ENCODE assay signal across 8 cellular contexts in genomic region chr4:67700874-67701850, GRCh38. TPM values are rescaled to one million over a fixed set of nuclear protein-coding genes. Genes with fewer than 3 reads are reported as not detected.
DNase-seq lines count a peak whose midpoint lies in the region; ATAC-seq and TF ChIP-seq lines count a peak whose summit lies in the region.

Gene UBA6 (minus strand): TSS chr4:67701155. CDS start chr4:67701119, 36 bp downstream.

- peak within 1 kb of the TSS; percentile 98 for H3K4me3 Mint-ChIP-seq in natural killer cell treated with Interleukin-12 subunit alpha and Interleukin-12 subunit beta and Interleukin-15 and Interleukin-18, amount 100 ng/mL, for 72 hours

- H3K9ac ChIP-seq in Loucy (ENCODE audit: low read depth, low read length, poor library complexity, severe bottlenecking): peak within 1 kb of the TSS; percentile 85

- H3K27me3 ChIP-seq in H7 (ENCODE audit: control insufficient read depth, insufficient read depth, low read length) (no peaks in the 10 kb centered on the region), Loucy (ENCODE audit: insufficient read depth, low read length, poor library complexity, severe bottlenecking) (no peaks in the 10 kb centered on the region)

- DNase-seq in G401 (ENCODE audit: low spot score) (peak; percentile 94), H7 (peak; percentile 94), fibroblast of pulmonary artery (ENCODE audit: low read depth) (peak; percentile 96)
- DNase-seq in activated T-helper 9 cell treated with anti-CD3 and anti-CD28 coated beads, Interleukin-2, amount 50 U/mL, for 16 hours (ENCODE audit: low read depth): peak; percentile 92
- peak; percentile 98 for DNase-seq in natural killer cell treated with Interleukin-12 subunit alpha and Interleukin-12 subunit beta and Interleukin-15 and Interleukin-18, amount 100 ng/mL, for 72 hours (ENCODE audit: low spot score)
- DNase-seq in stimulated activated naive CD8-positive, alpha-beta T cell treated with anti-CD3 and anti-CD28 coated beads, Interleukin-15, Interleukin-2, amounts not matched to agents 100 U/mL and 50 U/mL, for 24 hours: peak; percentile 97

- peaks cover 85% of the 10 kb centered on the region for H3K79me2 ChIP-seq in Loucy (ENCODE audit: insufficient read depth, low read length)

- peaks cover 39 to 41% of the 10 kb centered on the region in 2 donors for H3K4me1 Mint-ChIP-seq in natural killer cell treated with Interleukin-12 subunit alpha and Interleukin-12 subunit beta and Interleukin-15 and Interleukin-18, amount 100 ng/mL, for 72 hours (ENCODE audit: low read depth in 2 of 2)

- peak within 1 kb of the TSS; percentile 86 for H3K4me3 ChIP-seq in H7 (ENCODE audit: insufficient read depth, low read depth, low read length)
- H3K4me3 ChIP-seq in Loucy (ENCODE audit: low read length, poor library complexity, severe bottlenecking): peak within 1 kb of the TSS; percentile 92
- H3K4me3 ChIP-seq in fibroblast of pulmonary artery (replicated peaks; ENCODE audit: low read depth, low read length): peak within 1 kb of the TSS; percentile 77

- in situ Hi-C loops in G401 (cut with HindIII; ENCODE audit: low sequenced_read_pairs): no loop called here

- TF ChIP-seq POLR2A in Raji (IDR thresholded peaks at IDR 0.05; ENCODE audit: insufficient read depth, low read depth, low read length): peak; percentile 92

- H3K9me3 ChIP-seq in Loucy (ENCODE audit: insufficient read depth, low read depth, low read length): peaks cover 3% of the 10 kb centered on the region; the same call in 1 of the 2 replicates

- no peaks in the 10 kb centered on the region for H3K9me2 ChIP-seq in Loucy (replicated peaks; ENCODE audit: low read depth, low read length)

- peaks cover 20% of the 10 kb centered on the region for H3K36me3 Mint-ChIP-seq in natural killer cell treated with Interleukin-12 subunit alpha and Interleukin-12 subunit beta and Interleukin-15 and Interleukin-18, amount 100 ng/mL, for 72 hours

- H3K27me3 Mint-ChIP-seq in natural killer cell treated with Interleukin-12 subunit alpha and Interleukin-12 subunit beta and Interleukin-15 and Interleukin-18, amount 100 ng/mL, for 72 hours: no peaks in the 10 kb centered on the region

- peaks cover 30% of the 10 kb centered on the region for H4K20me1 ChIP-seq in Loucy (ENCODE audit: insufficient read depth, low read length, poor library complexity, severe bottlenecking)

- H3K9me3 Mint-ChIP-seq in natural killer cell treated with Interleukin-12 subunit alpha and Interleukin-12 subunit beta and Interleukin-15 and Interleukin-18, amount 100 ng/mL, for 72 hours: no peaks in the 10 kb centered on the region

- peak; percentile 99 to 100 for ATAC-seq in natural killer cell treated with Interleukin-12 subunit alpha and Interleukin-12 subunit beta and Interleukin-15 and Interleukin-18, amount 100 ng/mL, for 72 hours
- ATAC-seq in stimulated activated naive CD8-positive, alpha-beta T cell treated with anti-CD3 and anti-CD28 coated beads, Interleukin-15, Interleukin-2, amounts not matched to agents 100 U/mL and 50 U/mL, for 24 hours: peak; percentile 99

- TF ChIP-seq CTCF in Loucy (conservative IDR thresholded peaks at IDR 0.05; ENCODE audit: low read length) (peak; percentile 61), fibroblast of pulmonary artery (IDR thresholded peaks at IDR 0.05; ENCODE audit: low read length, missing control alignments) (peak; percentile 14)

- peak within 1 kb of the TSS; percentile 94 for H3K27ac Mint-ChIP-seq in natural killer cell treated with Interleukin-12 subunit alpha and Interleukin-12 subunit beta and Interleukin-15 and Interleukin-18, amount 100 ng/mL, for 72 hours

- H3K36me3 ChIP-seq in H7 (replicated peaks; ENCODE audit: control insufficient read depth, insufficient read depth, low read length): no peaks in the 10 kb centered on the region
- no peaks in the 10 kb centered on the region for H3K36me3 ChIP-seq in Loucy (ENCODE audit: insufficient read depth, low read length)

- no peaks in the 10 kb centered on the region for H3F3A ChIP-seq in Loucy (ENCODE audit: low read depth)

- peak within 1 kb of the TSS; percentile 78 for H2AFZ ChIP-seq in Loucy (ENCODE audit: low read length)

- H3K4me1 ChIP-seq in Loucy (ENCODE audit: insufficient read depth, low read length, poor library complexity, severe bottlenecking): peaks cover 49% of the 10 kb centered on the region

- peak within 1 kb of the TSS; percentile 91 for H3K4me2 ChIP-seq in Loucy (ENCODE audit: low read depth, low read length, poor library complexity, severe bottlenecking)

RNA-seq across cellular contexts. Expression of gene UBA6, which starts in this region (rescaled TPM):
- 28.4 and 98.3 TPM in 2 replicates for total RNA-seq in G401 (2014; rRNA removed; shearing (Covaris generic))
- total RNA-seq in H7 (2014; rRNA removed; shearing (Covaris generic)): 37.6 and 60.4 TPM in 2 replicates
- total RNA-seq in natural killer cell treated with Interleukin-12 subunit alpha and Interleukin-12 subunit beta and Interleukin-15 and Interleukin-18, amount 100 ng/mL, for 72 hours: 10 to 100 TPM; 77.8 to 90.9 TPM

Comparison
In these comparisons a context has a peak if more than half of its experiments do, and no peak if none do; other contexts are left out.
1. Peak in every context shown above with its lines: DNase-seq, ATAC-seq and H3K4me3 ChIP-seq.